Comparison of ENCODE assay signal across 10 cellular contexts in genomic region chr9:90921104-90921503, GRCh38.
A peak's percentile ranks its signal among the peaks of the same experiment; 100 is the strongest.
DNase-seq lines count a peak whose midpoint lies in the region; ATAC-seq and TF ChIP-seq lines count a peak whose summit lies in the region.
"Had no signal": no experiment of that assay in that cellular context is flagged by ENCODE, and none has a peak within 500 bp of the region (broad histone marks: within the 10 kb centered on the region; RNA-seq: fewer than 3 reads in every experiment).

No MANE protein-coding gene starts in this region.

- H3K27ac ChIP-seq in SK-N-SH (ENCODE audit: low read depth in 2 of 2, low read length in 1 of 2) = no peak overlapping the region
- H3K27ac ChIP-seq in mammary epithelial cell (ENCODE audit: insufficient read depth, low read depth, low read length) = peak overlapping the region; percentile 25
- H3K27ac ChIP-seq in aorta (ENCODE audit: low read depth in 1 of 2, low read length in 2 of 2) = peak overlapping the region; percentile 74 to 90
- H3K27ac ChIP-seq: ovary had no signal

- H3K9me3 ChIP-seq in SK-N-SH (no peaks in the 10 kb centered on the region), mammary epithelial cell (replicated peaks; ENCODE audit: insufficient read depth, low read length) (no peaks in the 10 kb centered on the region), aorta (ENCODE audit: control insufficient read depth, low read length) (no peaks in the 10 kb centered on the region)
- H3K9me3 ChIP-seq: HAP-1, ovary had no signal

- no peak for TF ChIP-seq RAD21 in SK-N-SH (IDR thresholded peaks at IDR 0.05; ENCODE audit: low read length)

- H3K9ac ChIP-seq in SK-N-SH (no peak overlapping the region), mammary epithelial cell (ENCODE audit: insufficient read depth, low read length) (peak overlapping the region; percentile 4)

- H3K27me3 ChIP-seq in SK-N-SH (ENCODE audit: insufficient read depth) (no peaks in the 10 kb centered on the region), mammary epithelial cell (ENCODE audit: insufficient read depth, low read length) (no peaks in the 10 kb centered on the region), aorta (ENCODE audit: control insufficient read depth in 1 of 2, insufficient read depth in 2 of 2, low read length in 1 of 2) (no peaks in the 10 kb centered on the region)
- H3K27me3 ChIP-seq: ovary had no signal

- no peak for TF ChIP-seq POLR2A in lower leg skin (IDR thresholded peaks at IDR 0.05)

- H3K4me3 Mint-ChIP-seq in stimulated activated naive B cell treated with anti-CD40 and anti-IgM and Interleukin-4, amounts not matched to agents 10 μg/mL and 1 μg/mL and 100 μg/mL, for 72 hours = no peak overlapping the region

- WGBS in SK-N-SH (ENCODE audit: low lambda C conversion rate) = 42% methylated on average over 6 of the region's 8 CpGs
- 8% methylated on average over 5 of the region's 8 CpGs for WGBS in mammary epithelial cell (ENCODE audit: low coverage, missing lambda C conversion rate)
- WGBS in lower leg skin, 2 donors = 24% methylated on average over 8 of the region's 8 CpGs
- WGBS in aorta, 2 donors = 3 to 10% methylated on average over 8 of the region's 8 CpGs

- H3K4me1 ChIP-seq in SK-N-SH (ENCODE audit: control insufficient read depth in 1 of 2, insufficient read depth in 2 of 2, low read depth in 1 of 2, low read length in 1 of 2) (peaks cover 0 to 6% of the 10 kb centered on the region in 2 experiments; a peak in 1 of 4 replicates), mammary epithelial cell (ENCODE audit: insufficient read depth, low read length) (peaks cover 35% of the 10 kb centered on the region), aorta (ENCODE audit: control insufficient read depth in 1 of 2, insufficient read depth in 2 of 2, low read length in 2 of 2) (peaks cover 3 to 5% of the 10 kb centered on the region in 2 donors)
- H3K4me1 ChIP-seq: HAP-1 had no signal

- H4K20me1 ChIP-seq in SK-N-SH (ENCODE audit: insufficient read depth) (no peaks in the 10 kb centered on the region), mammary epithelial cell (ENCODE audit: insufficient read depth, low read length) (no peaks in the 10 kb centered on the region)

- H3K4me1 Mint-ChIP-seq in stimulated activated naive B cell treated with anti-CD40 and anti-IgM and Interleukin-4, amounts not matched to agents 10 μg/mL and 1 μg/mL and 100 μg/mL, for 72 hours = peaks cover 32% of the 10 kb centered on the region in 2 donors

- no peak overlapping the region for H3K27ac Mint-ChIP-seq in stimulated activated naive B cell treated with anti-CD40 and anti-IgM and Interleukin-4, amounts not matched to agents 10 μg/mL and 1 μg/mL and 100 μg/mL, for 72 hours

- BruUV-seq in mammary epithelial cell (replicated peaks; lab: Mats Ljungman, UMichigan) = no TSS peak

- no peaks in the 10 kb centered on the region for H3K9me3 Mint-ChIP-seq in stimulated activated naive B cell treated with anti-CD40 and anti-IgM and Interleukin-4, amounts not matched to agents 10 μg/mL and 1 μg/mL and 100 μg/mL, for 72 hours

- no peak overlapping the region for H3K4me2 ChIP-seq in SK-N-SH
- H3K4me2 ChIP-seq in mammary epithelial cell (ENCODE audit: insufficient read depth, low read depth, low read length) = peak overlapping the region; percentile 53

- in situ Hi-C loops in mammary epithelial cell (cut with MboI; ENCODE audit: low sequenced_read_pairs in 2 of 2) = loop anchor here in 1 of 2 donors (25.0 kb wide), 1 partner anchor 791 kb away; no protein-coding TSS in a partner anchor

- DNase-seq in SK-N-SH (peak; percentile 48), mammary epithelial cell (peak; percentile 97), lower leg skin (ENCODE audit: low spot score in 2 of 2) (peak; percentile 80 to 89), aorta (peak; percentile 80 to 93), CD1c-positive myeloid dendritic cell (ENCODE audit: extremely low spot score) (no peak)
- no peak for DNase-seq in stimulated activated naive B cell treated with anti-CD40 and anti-IgM and Interleukin-4, amounts not matched to agents 10 μg/mL and 1 μg/mL and 100 μg/mL, for 72 hours

- H3K36me3 Mint-ChIP-seq in stimulated activated naive B cell treated with anti-CD40 and anti-IgM and Interleukin-4, amounts not matched to agents 10 μg/mL and 1 μg/mL and 100 μg/mL, for 72 hours = peaks cover 0 to 4% of the 10 kb centered on the region in 2 donors

- ATAC-seq in SK-N-SH treated with all-trans-retinoic acid at 6 μM for 48 hours (no peak), aorta (ENCODE audit: low FRiP score) (peak; percentile 85), HG03457 (IDR thresholded peaks at IDR 0.05; ENCODE audit: unreplicated experiment) (no peak)
- ATAC-seq in stimulated activated naive B cell treated with anti-CD40 and anti-IgM and Interleukin-4, amounts not matched to agents 10 μg/mL and 1 μg/mL and 100 μg/mL, for 72 hours (replicated peaks) = no peak

- POLR2A ChIA-PET in SK-N-SH (lab: Yijun Ruan, JAX) = no interaction called here

- H3F3A ChIP-seq in SK-N-SH (replicated peaks; ENCODE audit: insufficient read depth) = peaks cover 7% of the 10 kb centered on the region

- H3K79me2 ChIP-seq in SK-N-SH (ENCODE audit: insufficient read depth) (no peaks in the 10 kb centered on the region), mammary epithelial cell (ENCODE audit: insufficient read depth, low read length) (no peaks in the 10 kb centered on the region)

- TF ChIP-seq CTCF in SK-N-SH (IDR thresholded peaks at IDR 0.05) (no peak), mammary epithelial cell (conservative IDR thresholded peaks at IDR 0.05 in 1 of 2, IDR thresholded peaks at IDR 0.05 in 1 of 2; ENCODE audit: extremely low read depth in 1 of 2, insufficient read depth in 1 of 2, low read depth in 1 of 2, low read length in 2 of 2) (peak in 1 of 2 donors; percentile 10), lower leg skin (IDR thresholded peaks at IDR 0.05) (no peak)

- H2AFZ ChIP-seq in SK-N-SH (ENCODE audit: low read depth) = no peak overlapping the region
- H2AFZ ChIP-seq in mammary epithelial cell (ENCODE audit: low read depth, low read length) = peak overlapping the region; percentile 34

- H3K36me3 ChIP-seq in SK-N-SH (replicated peaks in 1 of 2; ENCODE audit: control insufficient read depth in 1 of 2, insufficient read depth in 2 of 2, low read length in 1 of 2) = no peaks in the 10 kb centered on the region
- no peaks in the 10 kb centered on the region for H3K36me3 ChIP-seq in mammary epithelial cell (ENCODE audit: insufficient read depth, low read length)
- no peaks in the 10 kb centered on the region for H3K36me3 ChIP-seq in aorta (ENCODE audit: control insufficient read depth in 1 of 2, insufficient read depth in 2 of 2, low read length in 1 of 2)
- H3K36me3 ChIP-seq: HAP-1, ovary had no signal

- CTCF ChIA-PET in SK-N-SH (lab: Yijun Ruan, JAX) (interaction anchor here (0.7 to 0.9 kb wide), 2 partner anchors 37 to 505 kb away, joined by 3 read pairs; no protein-coding TSS in a partner anchor), mammary epithelial cell (lab: Charles Lee; ENCODE audit: low non-redundant PET) (no interaction called here)

- no peaks in the 10 kb centered on the region for H3K9me2 ChIP-seq in SK-N-SH

- no peak for TF ChIP-seq EP300 in SK-N-SH (IDR thresholded peaks at IDR 0.05; ENCODE audit: borderline replicate concordance in 1 of 2, low read depth in 1 of 2, low read length in 1 of 2)

- intact Hi-C loops in mammary epithelial cell (cut with micrococcal nuclease) (loop anchor here (2.0 kb wide), 1 partner anchor 50 kb away; no protein-coding TSS in a partner anchor), lower leg skin (cut with DNase I; ENCODE audit: low total_unique reads) (no loop called here), aorta (cut with DNase I) (loop anchor here in 1 of 2 donors (5.0 kb wide), 1 partner anchor 41 kb away; no protein-coding TSS in a partner anchor)

- H3K27me3 Mint-ChIP-seq in stimulated activated naive B cell treated with anti-CD40 and anti-IgM and Interleukin-4, amounts not matched to agents 10 μg/mL and 1 μg/mL and 100 μg/mL, for 72 hours = peaks cover 7 to 15% of the 10 kb centered on the region in 2 donors

- no peak overlapping the region for H3K4me3 ChIP-seq in SK-N-SH (ENCODE audit: low read depth in 2 of 2, low read length in 1 of 2)
- no peak overlapping the region for H3K4me3 ChIP-seq in mammary epithelial cell (replicated peaks in 1 of 3; ENCODE audit: insufficient read depth in 1 of 3, low read depth in 2 of 3, low read length in 3 of 3)
- no peak overlapping the region for H3K4me3 ChIP-seq in lower leg skin (ENCODE audit: low read depth, poor library complexity, severe bottlenecking)
- no peak overlapping the region for H3K4me3 ChIP-seq in aorta (ENCODE audit: low read length in 2 of 2)
- H3K4me3 ChIP-seq: HAP-1, ovary had no signal

- dilution Hi-C loops in mammary epithelial cell (cut with HindIII; ENCODE audit: low sequenced_read_pairs) = no loop called here

TF ChIP-seq in SK-N-SH, 30 proteins besides CTCF, POLR2A, EP300 and RAD21 (continues in another document):
- TF ChIP-seq TAF1 (IDR thresholded peaks at IDR 0.05; ENCODE audit: borderline replicate concordance, low read depth, low read length) (no peak), TEAD4 (IDR thresholded peaks at IDR 0.05; ENCODE audit: borderline replicate concordance, insufficient read depth) (no peak), RFX5 (IDR thresholded peaks at IDR 0.05; ENCODE audit: low read length) (no peak), FOXM1 (IDR thresholded peaks at IDR 0.05; ENCODE audit: low read depth) (no peak), ELF1 (IDR thresholded peaks at IDR 0.05) (no peak), YY1 (IDR thresholded peaks at IDR 0.05; ENCODE audit: low read depth) (no peak), RXRA (IDR thresholded peaks at IDR 0.05; ENCODE audit: borderline replicate concordance, low read depth) (no peak), MXI1 (IDR thresholded peaks at IDR 0.05; ENCODE audit: low read depth, low read length) (no peak), SIN3A (IDR thresholded peaks at IDR 0.05; ENCODE audit: borderline replicate concordance, low read depth, low read length) (no peak), EZH2phosphoT487 (IDR thresholded peaks at IDR 0.05; ENCODE audit: borderline replicate concordance, low read depth) (no peak)

TF ChIP-seq in SK-N-SH treated with all-trans-retinoic acid at 6 μM for 48 hours, 23 proteins besides CTCF, POLR2A, EP300 and RAD21:
- TF ChIP-seq CSDC2 (CRISPR knock-in tag; IDR thresholded peaks at IDR 0.05) = no peak

Comparison
In these comparisons a context has a peak if more than half of its experiments do, and no peak if none do; other contexts are left out.
1. DNase-seq: peak in SK-N-SH (single experiment), mammary epithelial cell (single experiment), lower leg skin (2 of 2) and aorta (2 of 2); none in CD1c-positive myeloid dendritic cell (single experiment) and stimulated activated naive B cell treated with anti-CD40 and anti-IgM and Interleukin-4, amounts not matched to agents 10 μg/mL and 1 μg/mL and 100 μg/mL, for 72 hours (single experiment).
2. H3K27ac ChIP-seq: peak in mammary epithelial cell (single experiment) and aorta (2 of 2); none in SK-N-SH (0 of 2).